Comparison of ENCODE assay signal across 13 cellular contexts in the genomic region with DNA sequence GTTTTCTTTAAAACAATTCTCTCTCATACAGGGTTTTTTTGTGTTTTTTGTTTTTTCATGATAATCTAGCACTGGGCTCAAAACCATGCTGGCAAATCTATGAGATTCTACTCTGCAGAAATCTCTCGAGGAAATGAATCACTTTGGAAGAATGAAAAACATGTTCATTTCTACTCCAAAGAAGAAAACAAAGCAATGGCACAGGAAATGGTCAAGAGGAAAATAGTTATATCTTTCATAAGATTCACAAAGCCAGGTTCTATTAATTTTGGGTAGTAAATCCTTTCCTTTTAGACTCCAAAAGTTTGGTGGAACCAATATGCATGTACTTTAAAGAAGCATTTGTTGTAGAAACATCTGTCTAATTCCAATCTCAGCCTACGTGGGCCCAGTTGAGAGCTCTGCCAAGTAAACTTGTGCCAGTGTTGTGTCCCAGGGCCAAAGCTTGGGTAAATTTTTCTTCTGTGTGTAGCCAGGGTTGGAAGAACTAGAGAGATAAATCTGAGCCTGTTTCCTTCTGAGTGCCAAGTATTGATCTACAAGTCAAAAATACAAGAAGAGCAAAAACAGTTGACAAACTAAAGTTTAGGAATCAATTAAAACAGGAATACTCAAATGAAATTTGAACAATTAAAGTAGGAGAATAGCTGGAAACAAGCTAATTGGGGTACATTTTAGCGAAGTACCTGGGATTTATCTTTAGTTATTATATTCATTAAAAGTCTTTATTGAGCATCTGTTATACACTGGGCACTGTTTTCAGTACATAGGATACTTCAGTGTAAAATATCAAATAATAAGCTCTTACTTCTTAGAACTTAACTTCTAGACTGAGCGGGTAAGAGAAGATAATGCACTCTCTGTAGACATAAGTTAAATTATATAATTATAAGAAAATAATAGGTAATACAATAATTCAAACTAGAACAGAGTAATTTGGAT.
DNase-seq lines count a peak whose midpoint lies in the region; ATAC-seq and TF ChIP-seq lines count a peak whose summit lies in the region.
"Had no signal": no experiment of that assay in that cellular context is flagged by ENCODE, and none has a peak within 500 bp of the region (broad histone marks: within the 10 kb centered on the region; RNA-seq: fewer than 3 reads in every experiment).

No MANE protein-coding gene starts in this region.

- H3K9me3 ChIP-seq in SK-N-SH (no peaks in the 10 kb centered on the region), psoas muscle (no peaks in the 10 kb centered on the region)
- H3K9me3 ChIP-seq: uterus had no signal

- DNase-seq in EH (ENCODE audit: low read depth) (peak; percentile 90), SK-N-SH (no peak), fibroblast of villous mesenchyme (ENCODE audit: low read depth) (peak; percentile 73), psoas muscle (no peak), HuH-7 (ENCODE audit: low spot score) (no peak), DMS79 (lab: John Stamatoyannopoulos, UW) (no peak), midbrain (lab: John Stamatoyannopoulos, UW) (no peak)
- DNase-seq: activated CD4-positive, alpha-beta T cell treated with anti-CD3 and anti-CD28 coated beads, Interleukin-2, amount 10 ng/mL, durations not matched to agents 7 days and 5 days; activated naive CD8-positive, alpha-beta T cell treated with anti-CD3 and anti-CD28 coated beads, Interleukin-2, amount 10 ng/mL, durations not matched to agents 7 days and 5 days; DMS 273 treated with DMSO at 0.1 percent for 48 hours; NCI-H2029 treated with DMSO at 0.1 percent for 48 hours; uterus had no signal

- intact Hi-C loops in psoas muscle (cut with DNase I) = no loop called here

- H3K27ac ChIP-seq in SK-N-SH (ENCODE audit: low read depth in 2 of 2, low read length in 1 of 2) (peak overlapping the region; percentile 84 to 100; a peak in 3 of 4 replicates), psoas muscle (peak overlapping the region; percentile 18)
- H3K27ac ChIP-seq: uterus had no signal

- H3K36me3 ChIP-seq in SK-N-SH (replicated peaks in 1 of 2; ENCODE audit: control insufficient read depth in 1 of 2, insufficient read depth in 2 of 2, low read length in 1 of 2) = no peaks in the 10 kb centered on the region
- H3K36me3 ChIP-seq in psoas muscle (ENCODE audit: insufficient read depth in 1 of 2, low read depth in 1 of 2) = no peaks in the 10 kb centered on the region
- H3K36me3 ChIP-seq: uterus had no signal

- POLR2A ChIA-PET in SK-N-SH (lab: Yijun Ruan, JAX) = no interaction called here

- WGBS in SK-N-SH (ENCODE audit: low lambda C conversion rate) = 44% methylated on average over 4 of the region's 4 CpGs
- 43 to 56% (median 50%) methylated on average over 4 of the region's 4 CpGs for WGBS in psoas muscle, 3 donors

- no peak for TF ChIP-seq CTCF in SK-N-SH (IDR thresholded peaks at IDR 0.05)
- TF ChIP-seq CTCF in fibroblast of villous mesenchyme (IDR thresholded peaks at IDR 0.05; ENCODE audit: insufficient read depth, low read depth, low read length) = no peak
- TF ChIP-seq CTCF in psoas muscle (IDR thresholded peaks at IDR 0.05) = no peak

- TF ChIP-seq EP300 in SK-N-SH (IDR thresholded peaks at IDR 0.05; ENCODE audit: borderline replicate concordance in 1 of 2, low read depth in 1 of 2, low read length in 1 of 2) = peak in 1 of 2 experiments; percentile 86; a peak in 2 of 4 replicates

- H3F3A ChIP-seq in SK-N-SH (replicated peaks; ENCODE audit: insufficient read depth) = peaks cover 37% of the 10 kb centered on the region

- no peaks in the 10 kb centered on the region for H4K20me1 ChIP-seq in SK-N-SH (ENCODE audit: insufficient read depth)

- peak overlapping the region; percentile 70 for H3K9ac ChIP-seq in SK-N-SH

- CTCF ChIA-PET in SK-N-SH (lab: Yijun Ruan, JAX) = interaction anchor here (0.7 kb wide), 1 partner anchor 100 kb away, joined by 3 read pairs; no protein-coding TSS in a partner anchor

- H2AFZ ChIP-seq in SK-N-SH (ENCODE audit: low read depth) = peak overlapping the region; percentile 82

- peak in 3 of 4 donors; percentile 21 to 53 (median 26) for ATAC-seq in psoas muscle
- no peak for ATAC-seq in HG03025 (IDR thresholded peaks at IDR 0.05; ENCODE audit: low FRiP score, unreplicated experiment)

- no peaks in the 10 kb centered on the region for H3K9me2 ChIP-seq in SK-N-SH

- H3K4me2 ChIP-seq in SK-N-SH = peak overlapping the region; percentile 57; the same call in 1 of the 2 replicates

- H3K79me2 ChIP-seq in SK-N-SH (ENCODE audit: insufficient read depth) = no peaks in the 10 kb centered on the region

- H3K27me3 ChIP-seq in SK-N-SH (ENCODE audit: insufficient read depth) = no peaks in the 10 kb centered on the region
- H3K27me3 ChIP-seq in psoas muscle (ENCODE audit: insufficient read depth in 3 of 3, low read length in 2 of 3) = no peaks in the 10 kb centered on the region
- H3K27me3 ChIP-seq: uterus had no signal

- no peak for TF ChIP-seq RAD21 in SK-N-SH (IDR thresholded peaks at IDR 0.05; ENCODE audit: low read length)

- H3K4me3 ChIP-seq in SK-N-SH (ENCODE audit: low read depth in 2 of 2, low read length in 1 of 2) (no peak overlapping the region; a peak in 1 of 4 replicates), fibroblast of villous mesenchyme (ENCODE audit: low read depth, low read length) (no peak overlapping the region), psoas muscle (no peak overlapping the region)
- H3K4me3 ChIP-seq: uterus had no signal

- H3K4me1 ChIP-seq in SK-N-SH (ENCODE audit: control insufficient read depth in 1 of 2, insufficient read depth in 2 of 2, low read depth in 1 of 2, low read length in 1 of 2) (peaks cover 0 to 26% of the 10 kb centered on the region in 2 experiments; a peak in 2 of 4 replicates), psoas muscle (no peaks in the 10 kb centered on the region)
- H3K4me1 ChIP-seq: uterus had no signal

TF ChIP-seq in SK-N-SH, 30 proteins besides CTCF, POLR2A, EP300 and RAD21 (continues in another document):
- no peak for TF ChIP-seq NRF1 (IDR thresholded peaks at IDR 0.05; ENCODE audit: low read depth, low read length)
- no peak for TF ChIP-seq RCOR1 (IDR thresholded peaks at IDR 0.05; ENCODE audit: low read length)
- peak; percentile 90 for TF ChIP-seq TEAD4 (IDR thresholded peaks at IDR 0.05; ENCODE audit: borderline replicate concordance, insufficient read depth)
- TF ChIP-seq MEF2A (IDR thresholded peaks at IDR 0.05; ENCODE audit: borderline replicate concordance, low read depth) = no peak
- no peak for TF ChIP-seq FOXJ3 (CRISPR knock-in tag; IDR thresholded peaks at IDR 0.05)
- TF ChIP-seq ZBTB33 (IDR thresholded peaks at IDR 0.05; ENCODE audit: borderline replicate concordance, low read depth) = no peak
- TF ChIP-seq USF2 (IDR thresholded peaks at IDR 0.05; ENCODE audit: borderline replicate concordance, low read depth, low read length) = no peak
- TF ChIP-seq POLR2AphosphoS5 (IDR thresholded peaks at IDR 0.05; ENCODE audit: low read depth, low read length) = no peak
- TF ChIP-seq EZH2phosphoT487 (IDR thresholded peaks at IDR 0.05; ENCODE audit: borderline replicate concordance, low read depth) = no peak
- peak; percentile 92 for TF ChIP-seq JUND (IDR thresholded peaks at IDR 0.05)
- TF ChIP-seq, protein P1, sequence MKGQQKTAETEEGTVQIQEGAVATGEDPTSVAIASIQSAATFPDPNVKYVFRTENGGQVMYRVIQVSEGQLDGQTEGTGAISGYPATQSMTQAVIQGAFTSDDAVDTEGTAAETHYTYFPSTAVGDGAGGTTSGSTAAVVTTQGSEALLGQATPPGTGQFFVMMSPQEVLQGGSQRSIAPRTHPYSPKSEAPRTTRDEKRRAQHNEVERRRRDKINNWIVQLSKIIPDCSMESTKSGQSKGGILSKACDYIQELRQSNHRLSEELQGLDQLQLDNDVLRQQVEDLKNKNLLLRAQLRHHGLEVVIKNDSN (IDR thresholded peaks at IDR 0.05; ENCODE audit: borderline replicate concordance, low read depth) = no peak
- TF ChIP-seq NFIC (IDR thresholded peaks at IDR 0.05; ENCODE audit: borderline replicate concordance) = peak; percentile 52; the same call in 1 of the 2 replicates
- TF ChIP-seq FOXM1 (IDR thresholded peaks at IDR 0.05; ENCODE audit: low read depth) = peak; percentile 51; the same call in 1 of the 2 replicates

Comparison
In these comparisons a context has a peak if more than half of its experiments do, and no peak if none do; other contexts are left out.
1. DNase-seq: peak in EH (single experiment) and fibroblast of villous mesenchyme (single experiment); none in SK-N-SH (single experiment), psoas muscle (0 of 2), HuH-7 (single experiment), DMS79 (single experiment) and midbrain (single experiment).